Comparison of ENCODE assay signal across 8 cellular contexts in the genomic region with DNA sequence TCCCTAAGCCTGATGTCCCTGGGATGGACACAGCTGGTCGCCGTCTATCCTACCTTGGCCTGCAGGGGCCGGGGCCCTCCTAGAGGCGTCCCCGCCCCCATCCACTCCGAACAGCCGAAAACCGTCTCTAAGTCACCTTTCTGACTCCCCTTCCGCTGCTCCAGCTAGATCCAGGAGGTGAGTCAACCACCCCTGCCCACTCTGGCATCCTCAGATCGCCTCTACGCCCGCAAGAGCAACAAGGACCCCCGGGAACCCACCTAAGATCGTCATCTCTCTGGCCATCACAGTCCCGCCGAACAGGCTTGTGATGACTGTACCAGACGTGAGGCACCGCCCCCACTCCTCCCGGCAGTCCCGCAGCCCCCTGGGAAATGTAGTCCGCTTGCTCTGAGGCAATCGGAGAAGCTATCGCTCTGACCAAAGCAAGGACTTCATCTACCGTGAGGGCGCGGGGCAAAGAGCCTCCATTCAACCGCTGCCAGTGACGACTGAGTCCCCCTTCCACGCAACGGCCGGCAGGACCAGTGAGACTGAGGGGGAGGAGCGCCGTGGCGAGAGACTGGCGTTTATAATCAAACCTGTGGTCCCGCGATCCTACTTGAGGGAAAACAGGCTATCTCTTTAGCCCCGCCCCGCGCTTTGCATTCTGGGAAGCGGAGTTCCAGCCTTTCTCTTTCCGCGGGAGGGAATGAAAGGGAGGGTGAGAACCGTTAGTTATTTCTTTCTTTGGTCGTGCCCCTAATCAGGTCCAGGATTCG. TPM values are rescaled to one million over a fixed set of nuclear protein-coding genes. Genes with fewer than 3 reads are reported as not detected.
DNase-seq lines count a peak whose midpoint lies in the region; ATAC-seq, FAIRE-seq and TF ChIP-seq lines count a peak whose summit lies in the region.

A gene with protein sequence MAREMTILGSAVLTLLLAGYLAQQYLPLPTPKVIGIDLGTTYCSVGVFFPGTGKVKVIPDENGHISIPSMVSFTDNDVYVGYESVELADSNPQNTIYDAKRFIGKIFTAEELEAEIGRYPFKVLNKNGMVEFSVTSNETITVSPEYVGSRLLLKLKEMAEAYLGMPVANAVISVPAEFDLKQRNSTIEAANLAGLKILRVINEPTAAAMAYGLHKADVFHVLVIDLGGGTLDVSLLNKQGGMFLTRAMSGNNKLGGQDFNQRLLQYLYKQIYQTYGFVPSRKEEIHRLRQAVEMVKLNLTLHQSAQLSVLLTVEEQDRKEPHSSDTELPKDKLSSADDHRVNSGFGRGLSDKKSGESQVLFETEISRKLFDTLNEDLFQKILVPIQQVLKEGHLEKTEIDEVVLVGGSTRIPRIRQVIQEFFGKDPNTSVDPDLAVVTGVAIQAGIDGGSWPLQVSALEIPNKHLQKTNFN (minus strand): TSS at position 312 of the 761 bp plus-strand sequence. CDS start 27 bp downstream, at position 285.

- peak within 1 kb of the TSS; percentile 90 to 96 for H3K9ac ChIP-seq in colonic mucosa (ENCODE audit: low read depth in 2 of 2, low read length in 2 of 2)

- H3K4me1 ChIP-seq in BE2C (no peaks in the 10 kb centered on the region), colonic mucosa (no peaks in the 10 kb centered on the region)

- H3K4me3 Mint-ChIP-seq in activated CD4-positive, alpha-beta T cell treated with anti-CD3 and anti-CD28 coated beads, Interleukin-2, amount 10 ng/mL, durations not matched to agents 24 days and 14 days = peak within 1 kb of the TSS; percentile 94

- intact Hi-C loops in activated CD4-positive, alpha-beta T cell treated with anti-CD3 and anti-CD28 coated beads, Interleukin-2, amount 10 ng/mL, durations not matched to agents 24 days and 14 days (cut with micrococcal nuclease) = loop anchor here (1.0 to 10.0 kb wide), 9 partner anchors 104 to 1346 kb away; a partner anchor contains a TSS
- intact Hi-C loops in colonic mucosa (cut with DNase I) = loop anchor here (10.0 kb wide), 1 partner anchor 128 kb away; no protein-coding TSS in a partner anchor

- peak; percentile 98 for ATAC-seq in HG03457 (IDR thresholded peaks at IDR 0.05; ENCODE audit: unreplicated experiment)

- peak within 1 kb of the TSS; percentile 80 for H3K27ac ChIP-seq in colonic mucosa

- H3K9me3 ChIP-seq in BE2C (no peaks in the 10 kb centered on the region), colonic mucosa (no peaks in the 10 kb centered on the region)

- peak; percentile 98 for FAIRE-seq in GM19239 (lab: Jason Lieb, UNC)

- H3K27ac Mint-ChIP-seq in activated CD4-positive, alpha-beta T cell treated with anti-CD3 and anti-CD28 coated beads, Interleukin-2, amount 10 ng/mL, durations not matched to agents 24 days and 14 days = peak within 1 kb of the TSS; percentile 96

- peak within 1 kb of the TSS; percentile 67 for H3K4me3 ChIP-seq in BE2C (ENCODE audit: low read depth, low read length)
- H3K4me3 ChIP-seq in colonic mucosa = peak within 1 kb of the TSS; percentile 83

- H3K36me3 Mint-ChIP-seq in activated CD4-positive, alpha-beta T cell treated with anti-CD3 and anti-CD28 coated beads, Interleukin-2, amount 10 ng/mL, durations not matched to agents 24 days and 14 days (ENCODE audit: low read depth) = peaks cover 21% of the 10 kb centered on the region

- TF ChIP-seq CTCF in BE2C (IDR thresholded peaks at IDR 0.05; ENCODE audit: low read depth, low read length) (no peak), colonic mucosa (IDR thresholded peaks at IDR 0.05) (no peak)

- H3K27me3 Mint-ChIP-seq in activated CD4-positive, alpha-beta T cell treated with anti-CD3 and anti-CD28 coated beads, Interleukin-2, amount 10 ng/mL, durations not matched to agents 24 days and 14 days = peaks cover 2% of the 10 kb centered on the region

- H3K4me1 Mint-ChIP-seq in activated CD4-positive, alpha-beta T cell treated with anti-CD3 and anti-CD28 coated beads, Interleukin-2, amount 10 ng/mL, durations not matched to agents 24 days and 14 days = peaks cover 35% of the 10 kb centered on the region

- H3K9me3 Mint-ChIP-seq in activated CD4-positive, alpha-beta T cell treated with anti-CD3 and anti-CD28 coated beads, Interleukin-2, amount 10 ng/mL, durations not matched to agents 24 days and 14 days = no peaks in the 10 kb centered on the region

- DNase-seq in BE2C (peak; percentile 99), GM19239 (ENCODE audit: insufficient read length, low spot score) (peak; percentile 59), NCI-H524 treated with DMSO at 0.1 percent for 48 hours (lab: John Stamatoyannopoulos, UW) (peak; percentile 99), colonic mucosa (peak; percentile 100), kidney tubule cell (ENCODE audit: low spot score) (peak; percentile 100)
- peak; percentile 100 for DNase-seq in activated CD4-positive, alpha-beta T cell treated with anti-CD3 and anti-CD28 coated beads, Interleukin-2, amount 10 ng/mL, durations not matched to agents 24 days and 14 days
- DNase-seq in stimulated activated CD4-positive, alpha-beta T cell treated with anti-CD3 and anti-CD28 coated beads, Interleukin-1b, Interleukin-23, amount 100 ng/mL, for 24 hours (ENCODE audit: low read depth in 4 of 4, low spot score in 1 of 4) = peak; percentile 93 to 98 (median 96)

- H3K27me3 ChIP-seq in BE2C = no peaks in the 10 kb centered on the region
- H3K27me3 ChIP-seq in colonic mucosa = no peaks in the 10 kb centered on the region

- H3K36me3 ChIP-seq in BE2C (peaks cover 2% of the 10 kb centered on the region), colonic mucosa (no peaks in the 10 kb centered on the region)

RNA-seq across cellular contexts. Expression of the gene that starts here (rescaled TPM):
- 23.8 TPM for polyA plus RNA-seq in BE2C (2012; ENCODE audit: insufficient read depth, insufficient read length, low read depth)
- 40.9 and 41.6 TPM in 2 replicates for total RNA-seq in activated CD4-positive, alpha-beta T cell treated with anti-CD3 and anti-CD28 coated beads, Interleukin-2, amount 10 ng/mL, durations not matched to agents 24 days and 14 days
- total RNA-seq in colonic mucosa = 10 to 100 TPM; 13.2 to 26.2 TPM

Comparison
In these comparisons a context has a peak if more than half of its experiments do, and no peak if none do; other contexts are left out.
1. Peak in every context shown above with its lines: DNase-seq, ATAC-seq, H3K4me3 ChIP-seq and H3K27ac ChIP-seq.